12 cellular contexts compared by ENCODE assay signal in the genomic region with DNA sequence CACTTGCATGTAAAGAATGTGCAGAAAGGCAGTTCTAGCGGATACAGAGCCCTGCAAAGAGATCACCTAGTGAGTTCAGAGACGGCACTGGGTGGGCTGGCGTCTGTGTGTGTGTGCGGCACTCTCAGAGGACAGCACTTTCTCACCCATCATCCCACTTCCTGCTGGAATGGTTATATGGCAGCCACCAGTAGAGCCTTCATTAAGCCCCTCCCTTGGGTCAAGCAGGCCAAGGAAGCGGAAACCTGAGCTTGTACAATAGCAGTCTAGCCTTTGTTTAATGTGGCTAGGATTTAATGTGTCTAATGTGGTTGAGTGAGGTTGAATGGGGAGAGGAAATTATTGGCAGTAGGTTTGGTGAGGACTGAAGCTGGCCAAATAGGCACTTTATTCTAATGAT.
DNase-seq lines count a peak whose midpoint lies in the region.
"Had no signal": no experiment of that assay in that cellular context is flagged by ENCODE, and none has a peak within 500 bp of the region (broad histone marks: within the 10 kb centered on the region; RNA-seq: fewer than 3 reads in every experiment).

No MANE protein-coding gene starts in this region.

- DNase-seq in COLO668 (lab: John Stamatoyannopoulos, UW; ENCODE audit: unreplicated experiment), result peak; percentile 2
- peak; percentile 40 for DNase-seq in HT1080 (ENCODE audit: low read depth)
- peak; percentile 25 for DNase-seq in NCI-H2196 treated with DMSO at 0.1 percent for 48 hours (lab: John Stamatoyannopoulos, UW; ENCODE audit: unreplicated experiment)
- peak; percentile 47 for DNase-seq in islet precursor cell
- no peak for DNase-seq in NCI-H524 (lab: John Stamatoyannopoulos, UW)
- DNase-seq in NCI-H2171 treated with DMSO at 0.1 percent for 48 hours (lab: John Stamatoyannopoulos, UW), result no peak
- no peak for DNase-seq in stimulated activated CD4-positive, alpha-beta T cell treated with anti-CD3 and anti-CD28 coated beads, Interleukin-1b, Interleukin-23, amount 100 ng/mL, for 48 hours
- DNase-seq: COR-L47, NCI-H187 treated with DMSO at 0.1 percent for 48 hours, RPMI8226, SW 1271, T-helper 9 cell had no signal

Comparison
In these comparisons a context has a peak if more than half of its experiments do, and no peak if none do; other contexts are left out.
1. DNase-seq: peak in COLO668 (single experiment), HT1080 (single experiment), NCI-H2196 treated with DMSO at 0.1 percent for 48 hours (single experiment) and islet precursor cell (single experiment); none in NCI-H524 (0 of 2), NCI-H2171 treated with DMSO at 0.1 percent for 48 hours (single experiment) and stimulated activated CD4-positive, alpha-beta T cell treated with anti-CD3 and anti-CD28 coated beads, Interleukin-1b, Interleukin-23, amount 100 ng/mL, for 48 hours (single experiment).